In the genomic region with DNA sequence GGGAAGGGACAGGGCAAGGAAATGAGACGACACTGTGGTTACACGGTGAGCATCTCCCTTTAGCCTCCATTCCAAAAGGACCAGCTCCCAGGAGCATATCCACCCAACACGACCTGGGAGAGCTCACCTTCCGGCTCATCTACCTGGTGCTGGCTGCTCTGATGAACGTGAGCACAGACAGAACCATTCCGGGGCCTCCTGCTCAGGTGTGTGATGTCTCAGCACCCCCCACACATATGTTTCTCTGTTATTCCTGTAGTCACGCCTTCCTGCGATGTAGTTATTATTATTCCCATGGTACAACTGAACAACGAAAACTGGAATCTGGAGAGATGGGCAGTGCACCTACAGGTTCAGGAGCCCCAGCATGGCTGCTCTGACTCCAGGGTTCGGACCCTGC, we compare ENCODE assay signal across 36 cellular contexts. TPM values are rescaled to one million over a fixed set of nuclear protein-coding genes. Genes with fewer than 3 reads are reported as not detected.
"Had no signal": no experiment of that assay in that cellular context is flagged by ENCODE, and none has a peak within 500 bp of the region (broad histone marks: within the 10 kb centered on the region; RNA-seq: fewer than 3 reads in every experiment).

No MANE protein-coding gene starts in this region.

- H3K4me1 ChIP-seq: heart left ventricle, left lung, lower lobe of right lung, neural progenitor cell, right atrium auricular region, right lobe of liver, suprapubic skin, tibial artery had no signal

- H3K27me3 ChIP-seq: neural progenitor cell, ovary, right atrium auricular region, right lobe of liver had no signal

- H3K4me3 ChIP-seq: heart left ventricle, left lung, lower lobe of right lung, neural progenitor cell, ovary, right atrium auricular region, right lobe of liver, smooth muscle cell, suprapubic skin, thoracic aorta, tibial artery had no signal

- H2AFZ ChIP-seq: neural progenitor cell had no signal

- H3K36me3 ChIP-seq: heart left ventricle, left lung, lower lobe of right lung, neural progenitor cell, neutrophil, ovary, right atrium auricular region, right lobe of liver, suprapubic skin, thoracic aorta, tibial artery had no signal

- FAIRE-seq: islet of Langerhans had no signal

- H3K9me3 ChIP-seq: heart left ventricle, left lung, lower lobe of right lung, neutrophil, ovary, right atrium auricular region, right lobe of liver, suprapubic skin, thoracic aorta, tibial artery had no signal

- DNase-seq: glutamatergic neuron; heart left ventricle; hypothalamus; immature natural killer cell; left lung; lower lobe of right lung; mammary epithelial cell; mesenchymal stem cell; naive B cell; natural killer cell; nephron progenitor cell; occipital lobe; ovary; stimulated activated CD4-positive, alpha-beta T cell treated with anti-CD3 and anti-CD28 coated beads, Interleukin-12 subunit alpha, Interleukin-12 subunit beta, amount 100 ng/mL, for 4 hours; stimulated activated CD4-positive, alpha-beta T cell treated with anti-CD3 and anti-CD28 coated beads, Interleukin-15, amount 100 ng/mL, for 24 hours; stimulated activated CD4-positive, alpha-beta T cell treated with anti-CD3 and anti-CD28 coated beads, Interleukin-2, amount 100 ng/mL, for 24 hours; stimulated activated CD4-positive, alpha-beta T cell treated with anti-CD3 and anti-CD28 coated beads, Interleukin-4, amount 100 ng/mL, for 1 hour; stimulated activated naive B cell treated with anti-CD40 and anti-IgM and Interleukin-4, amounts not matched to agents 10 μg/mL and 1 μg/mL and 100 μg/mL, for 72 hours; stimulated activated naive CD8-positive, alpha-beta T cell treated with anti-CD3 and anti-CD28 coated beads, Interleukin-15, amount 100 ng/mL, for 72 hours; trophoblast cell had no signal

- H3K27ac ChIP-seq: heart left ventricle, left lung, lower lobe of right lung, neural progenitor cell, neutrophil, ovary, right atrium auricular region, right lobe of liver, suprapubic skin, thoracic aorta, tibial artery had no signal

- ATAC-seq: heart left ventricle; left lung; lower lobe of right lung; natural killer cell; right lobe of liver; stimulated activated naive B cell treated with anti-CD40 and anti-IgM and Interleukin-4, amounts not matched to agents 10 μg/mL and 1 μg/mL and 100 μg/mL, for 72 hours; stimulated activated naive CD8-positive, alpha-beta T cell treated with anti-CD3 and anti-CD28 coated beads, Interleukin-15, amount 100 ng/mL, for 72 hours had no signal

- H3K9ac ChIP-seq: neural progenitor cell had no signal

- H3K4me2 ChIP-seq: neural progenitor cell, smooth muscle cell had no signal

RNA-seq across cellular contexts. Expression of gene GPR26, which starts 20.5 kb away (rescaled TPM):
- total RNA-seq: heart left ventricle, left lung, liver, lower lobe of right lung, mammary epithelial cell, mesothelial cell of epicardium, natural killer cell, ovary, progenitor cell of endocrine pancreas, pulmonary artery endothelial cell, renal cortical epithelial cell, right atrium auricular region, right lobe of liver, skeletal muscle tissue, smooth muscle cell, suprapubic skin, thoracic aorta, urinary bladder had no signal
- polyA plus RNA-seq: heart left ventricle, immature natural killer cell, liver, mammary epithelial cell, ovary, smooth muscle cell, urinary bladder had no signal
